ENCODE assay signal across 8 cellular contexts in genomic region chr5:172641359-172642045, GRCh38. TPM values are rescaled to one million over a fixed set of nuclear protein-coding genes. Genes with fewer than 3 reads are reported as not detected.
DNase-seq lines count a peak whose midpoint lies in the region; ATAC-seq, FAIRE-seq and TF ChIP-seq lines count a peak whose summit lies in the region.

No MANE protein-coding gene starts in this region.

- H3K4me1 Mint-ChIP-seq in astrocyte (ENCODE audit: low read depth, unreplicated experiment), result peaks cover 5% of the 10 kb centered on the region

- H3K27me3 ChIP-seq in astrocyte (ENCODE audit: insufficient read depth, low read length), result peaks cover 5% of the 10 kb centered on the region
- peaks cover 37% of the 10 kb centered on the region for H3K27me3 ChIP-seq in kidney epithelial cell (ENCODE audit: control insufficient read depth, insufficient read depth, low read length)

- no peaks in the 10 kb centered on the region for H3K9me3 Mint-ChIP-seq in astrocyte (ENCODE audit: unreplicated experiment)

- H3K36me3 ChIP-seq in astrocyte (ENCODE audit: insufficient read depth, low read length) (no peaks in the 10 kb centered on the region), kidney epithelial cell (ENCODE audit: control insufficient read depth, insufficient read depth, low read length) (no peaks in the 10 kb centered on the region)

- H3K4me2 ChIP-seq in astrocyte (ENCODE audit: low read length), result peak overlapping the region; percentile 89

- H3K27ac Mint-ChIP-seq in astrocyte (ENCODE audit: unreplicated experiment), result no peak overlapping the region

- H3K27me3 Mint-ChIP-seq in astrocyte (ENCODE audit: low read depth, unreplicated experiment), result peaks cover 49% of the 10 kb centered on the region

- ATAC-seq in HG03139 (IDR thresholded peaks at IDR 0.05; ENCODE audit: unreplicated experiment), result peak; percentile 17

- peak; percentile 45 for DNase-seq in EL
- no peak for DNase-seq in astrocyte (ENCODE audit: low read depth)
- DNase-seq in kidney epithelial cell (ENCODE audit: low read depth), result no peak
- DNase-seq in effector CD8-positive, alpha-beta T cell (lab: John Stamatoyannopoulos, UW), result no peak
- no peak for DNase-seq in NCI-H1694 treated with DMSO at 0.1 percent for 48 hours (lab: John Stamatoyannopoulos, UW)
- no peak for DNase-seq in NCI-H1105 (lab: John Stamatoyannopoulos, UW)

- H3K4me3 ChIP-seq in astrocyte (ENCODE audit: insufficient read depth, low read depth, low read length), result peak overlapping the region; percentile 63
- peak overlapping the region; percentile 39 for H3K4me3 ChIP-seq in kidney epithelial cell (ENCODE audit: low read depth, low read length)

- no peak overlapping the region for H3K27ac ChIP-seq in astrocyte (ENCODE audit: low read depth, low read length)
- H3K27ac ChIP-seq in temporal lobe (ENCODE audit: low read depth, low read length), result peak overlapping the region; percentile 84

- no peaks in the 10 kb centered on the region for H3K36me3 Mint-ChIP-seq in astrocyte (ENCODE audit: low read depth, unreplicated experiment)

- no peak for TF ChIP-seq CTCF in astrocyte (IDR thresholded peaks at IDR 0.05; ENCODE audit: insufficient read depth, low read depth, low read length)
- peak; percentile 4 for TF ChIP-seq CTCF in kidney epithelial cell (IDR thresholded peaks at IDR 0.05; ENCODE audit: insufficient read depth, low read length, poor library complexity, severe bottlenecking)

- peak overlapping the region; percentile 59 for H3K9ac ChIP-seq in astrocyte (ENCODE audit: low read length)

- no peaks in the 10 kb centered on the region for H3K79me2 ChIP-seq in astrocyte (ENCODE audit: insufficient read depth, low read length)

- no peak for FAIRE-seq in astrocyte (lab: Jason Lieb, UNC)

- H3K4me3 Mint-ChIP-seq in astrocyte (ENCODE audit: unreplicated experiment), result peak overlapping the region; percentile 82

- peaks cover 6% of the 10 kb centered on the region for H3K4me1 ChIP-seq in astrocyte (ENCODE audit: insufficient read depth, low read length)

- H4K20me1 ChIP-seq in astrocyte (ENCODE audit: insufficient read depth, low read length), result no peaks in the 10 kb centered on the region

- no peaks in the 10 kb centered on the region for H3K9me3 ChIP-seq in astrocyte (ENCODE audit: insufficient read depth, low read depth, low read length)

- H2AFZ ChIP-seq in astrocyte (ENCODE audit: low read depth, low read length), result peak overlapping the region; percentile 82

RNA-seq across cellular contexts. Expression of gene NEURL1B, which starts 0.4 kb away (rescaled TPM):
- 7.5 and 9.8 TPM in 2 replicates for total RNA-seq in astrocyte
- 5.1 and 6.1 TPM in 2 replicates for total RNA-seq in kidney epithelial cell
- total RNA-seq in temporal lobe, result 18.2 TPM
